In the genomic region with DNA sequence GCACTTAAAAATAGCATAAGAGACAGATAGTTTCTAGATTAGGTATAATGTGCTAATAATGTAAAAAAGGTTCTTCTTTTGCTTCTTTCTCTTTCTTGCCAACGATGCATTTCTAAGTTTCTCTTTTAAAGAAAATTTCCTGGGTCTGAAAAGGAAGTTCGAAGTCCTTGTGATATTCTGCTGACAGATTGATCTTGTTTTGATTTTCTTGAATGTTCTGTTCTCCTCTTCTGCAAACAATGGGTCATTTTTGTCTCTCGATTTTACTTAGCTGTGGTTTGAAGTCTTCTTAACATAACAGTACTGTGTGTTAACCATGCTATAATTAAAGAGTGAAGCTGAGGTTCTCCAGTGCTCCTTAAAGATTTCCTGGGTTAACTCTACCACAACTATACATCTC, we compare ENCODE assay signal across 1 cellular context.
TF ChIP-seq lines count a peak whose summit lies in the region.

No MANE protein-coding gene starts in this region.

TF ChIP-seq in HepG2, 621 proteins besides CTCF, POLR2A, EP300 and RAD21 (continued from another document):
- TF ChIP-seq, protein P1, sequence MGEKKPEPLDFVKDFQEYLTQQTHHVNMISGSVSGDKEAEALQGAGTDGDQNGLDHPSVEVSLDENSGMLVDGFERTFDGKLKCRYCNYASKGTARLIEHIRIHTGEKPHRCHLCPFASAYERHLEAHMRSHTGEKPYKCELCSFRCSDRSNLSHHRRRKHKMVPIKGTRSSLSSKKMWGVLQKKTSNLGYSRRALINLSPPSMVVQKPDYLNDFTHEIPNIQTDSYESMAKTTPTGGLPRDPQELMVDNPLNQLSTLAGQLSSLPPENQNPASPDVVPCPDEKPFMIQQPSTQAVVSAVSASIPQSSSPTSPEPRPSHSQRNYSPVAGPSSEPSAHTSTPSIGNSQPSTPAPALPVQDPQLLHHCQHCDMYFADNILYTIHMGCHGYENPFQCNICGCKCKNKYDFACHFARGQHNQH (CRISPR knock-in tag; IDR thresholded peaks at IDR 0.05) = no peak
TF ChIP-seq in HepG2: peak in this region for 0.
